23 cellular contexts compared by ENCODE assay signal in genomic region chr13:110826861-110827672, GRCh38.
DNase-seq lines count a peak whose midpoint lies in the region; ATAC-seq and TF ChIP-seq lines count a peak whose summit lies in the region.
"Had no signal": no experiment of that assay in that cellular context is flagged by ENCODE, and none has a peak within 500 bp of the region (broad histone marks: within the 10 kb centered on the region; RNA-seq: fewer than 3 reads in every experiment).

No MANE protein-coding gene starts in this region.

- H3K27ac Mint-ChIP-seq in mesothelial cell of epicardium = no peak overlapping the region
- H3K27ac Mint-ChIP-seq: activated CD8-positive, alpha-beta T cell treated with anti-CD3 and anti-CD28 coated beads for 36 hours; activated naive CD8-positive, alpha-beta T cell; CD8-positive, alpha-beta memory T cell; naive thymus-derived CD4-positive, alpha-beta T cell; T-cell had no signal

- DNase-seq in NCI-H2196 (lab: John Stamatoyannopoulos, UW; ENCODE audit: unreplicated experiment) (peak; percentile 24), NCI-H2196 treated with DMSO at 0.1 percent for 48 hours (lab: John Stamatoyannopoulos, UW; ENCODE audit: unreplicated experiment) (no peak), NCI-H2029 (lab: John Stamatoyannopoulos, UW) (peak; percentile 26), anterior cingulate cortex (lab: John Stamatoyannopoulos, UW) (peak in 39 of 58 donors; percentile 18 to 98 (median 43)), superior temporal gyrus (ENCODE audit: extremely low spot score) (peak; percentile 34), OCI-M1 (lab: John Stamatoyannopoulos, UW) (no peak), mesothelial cell of epicardium (ENCODE audit: low spot score in 2 of 2, unreplicated experiment in 2 of 2) (no peak)
- DNase-seq: 8988T; activated CD4-positive, CD25-positive, alpha-beta regulatory T cell treated with anti-CD3 and anti-CD28 coated beads, Interleukin-2, amount 50 U/mL, for 72 hours; activated CD8-positive, alpha-beta T cell treated with anti-CD3 and anti-CD28 coated beads for 36 hours; CD8-positive, alpha-beta memory T cell; kidney glomerular epithelial cell; mesendoderm; naive thymus-derived CD4-positive, alpha-beta T cell; NCI-H2081 treated with DMSO at 0.1 percent for 48 hours; occipital lobe; SIG-M5; stimulated activated naive CD4-positive, alpha-beta T cell treated with Interleukin-2 at 50 U/mL for 16 hours; T-cell; thyroid gland had no signal

- no peaks in the 10 kb centered on the region for H3K36me3 Mint-ChIP-seq in mesothelial cell of epicardium
- H3K36me3 Mint-ChIP-seq: T-cell had no signal

- peaks cover 4% of the 10 kb centered on the region for H3K9me3 Mint-ChIP-seq in mesothelial cell of epicardium
- H3K9me3 Mint-ChIP-seq: activated CD8-positive, alpha-beta T cell treated with anti-CD3 and anti-CD28 coated beads for 36 hours; CD8-positive, alpha-beta memory T cell; T-cell had no signal

- no peak overlapping the region for H3K4me3 Mint-ChIP-seq in mesothelial cell of epicardium
- H3K4me3 Mint-ChIP-seq: activated CD8-positive, alpha-beta T cell treated with anti-CD3 and anti-CD28 coated beads for 36 hours; activated naive CD8-positive, alpha-beta T cell; CD8-positive, alpha-beta memory T cell; naive thymus-derived CD4-positive, alpha-beta T cell; T-cell had no signal

- H3K4me1 Mint-ChIP-seq in mesothelial cell of epicardium = no peaks in the 10 kb centered on the region

- TF ChIP-seq CTCF in mesothelial cell of epicardium (IDR thresholded peaks at IDR 0.05; ENCODE audit: unreplicated experiment) = no peak

- no peak for ATAC-seq in GM18868 (IDR thresholded peaks at IDR 0.05; ENCODE audit: unreplicated experiment)
- ATAC-seq: activated CD8-positive, alpha-beta T cell treated with anti-CD3 and anti-CD28 coated beads for 36 hours; K562; naive thymus-derived CD4-positive, alpha-beta T cell; T-cell had no signal

- no peaks in the 10 kb centered on the region for H3K27me3 Mint-ChIP-seq in mesothelial cell of epicardium (ENCODE audit: low read depth)
- H3K27me3 Mint-ChIP-seq: activated CD8-positive, alpha-beta T cell treated with anti-CD3 and anti-CD28 coated beads for 36 hours; activated naive CD8-positive, alpha-beta T cell had no signal

Comparison
In these comparisons a context has a peak if more than half of its experiments do, and no peak if none do; other contexts are left out.
1. DNase-seq: peak in NCI-H2196 (single experiment), NCI-H2029 (single experiment), anterior cingulate cortex (39 of 58) and superior temporal gyrus (single experiment); none in NCI-H2196 treated with DMSO at 0.1 percent for 48 hours (single experiment), OCI-M1 (single experiment) and mesothelial cell of epicardium (0 of 2).